Comparison of ENCODE assay signal across 9 cellular contexts in the genomic region with DNA sequence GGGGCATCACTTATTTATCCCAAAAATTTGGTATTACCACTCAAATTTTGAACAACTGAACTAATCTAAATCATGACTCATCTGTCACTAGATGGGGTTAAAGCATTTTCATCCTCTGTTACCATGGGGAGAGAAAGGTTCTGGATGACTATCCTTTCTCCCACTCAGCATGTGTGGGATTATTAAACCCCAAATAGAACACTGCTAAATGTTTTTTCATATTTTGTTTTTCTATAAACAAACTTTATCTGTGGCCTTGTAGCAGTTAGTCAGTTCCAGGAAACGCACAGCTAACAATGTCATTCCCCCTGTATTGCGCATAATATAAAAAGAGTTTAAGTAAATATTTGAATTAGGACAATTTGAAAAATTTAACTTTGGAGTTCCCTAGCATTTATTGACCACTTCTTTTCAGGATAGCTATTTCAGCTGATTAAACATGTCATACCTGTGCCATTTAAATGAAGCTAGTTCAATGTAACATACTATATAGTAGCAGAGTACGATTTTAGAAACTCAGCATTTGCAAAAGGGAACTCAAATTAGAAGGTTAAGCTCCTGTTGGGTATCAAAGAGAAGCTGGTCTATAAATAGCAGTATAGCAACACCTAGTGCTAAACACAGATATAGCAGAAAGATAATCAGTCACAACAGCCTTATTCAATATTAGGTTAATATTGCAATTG. TPM values are rescaled to one million over a fixed set of nuclear protein-coding genes. Genes with fewer than 3 reads are reported as not detected.
A peak's percentile ranks its signal among the peaks of the same experiment; 100 is the strongest.
DNase-seq lines count a peak whose midpoint lies in the region; ATAC-seq, FAIRE-seq and TF ChIP-seq lines count a peak whose summit lies in the region.
"Had no signal": no experiment of that assay in that cellular context is flagged by ENCODE, and none has a peak within 500 bp of the region (broad histone marks: within the 10 kb centered on the region; RNA-seq: fewer than 3 reads in every experiment).

No MANE protein-coding gene starts in this region.

- H3K4me1 ChIP-seq in GM23338 (ENCODE audit: insufficient read depth): 0 out of 2 replicates have a peak, but pooled peaks cover 3% of the 10 kb centered on the region

- H3K27me3 ChIP-seq in GM23338 (ENCODE audit: insufficient read depth): no peaks in the 10 kb centered on the region

- H3K4me3 Mint-ChIP-seq in GM23338 (no peak overlapping the region), glutamatergic neuron (ENCODE audit: unreplicated experiment) (no peak overlapping the region)

- no peak overlapping the region for H3K4me3 ChIP-seq in GM23338

- intact Hi-C loops in posterior cingulate gyrus (cut with DNase I): loop anchor here (5.0 to 10.0 kb wide), 4 partner anchors 57 to 879 kb away; no protein-coding TSS in a partner anchor

- DNase-seq in DMS153 (lab: John Stamatoyannopoulos, UW) (peak; percentile 32), GM23338 (ENCODE audit: low spot score) (peak; percentile 42), NCI-H526 treated with DMSO at 0.1 percent for 48 hours (lab: John Stamatoyannopoulos, UW) (peak; percentile 81), pons (ENCODE audit: low spot score) (peak; percentile 74), posterior cingulate gyrus (no peak), glutamatergic neuron (no peak)
- no peak for DNase-seq in stimulated activated CD8-positive, alpha-beta memory T cell treated with anti-CD3 and anti-CD28 coated beads, Interleukin-4, amount 100 ng/mL, for 48 hours

- H3K79me2 ChIP-seq in GM23338 (replicated peaks; ENCODE audit: insufficient read depth): no peaks in the 10 kb centered on the region

- H3K36me3 ChIP-seq in GM23338 (ENCODE audit: insufficient read depth): no peaks in the 10 kb centered on the region

- H3K36me3 Mint-ChIP-seq in GM23338 (ENCODE audit: low read depth): no peaks in the 10 kb centered on the region
- H3K36me3 Mint-ChIP-seq in glutamatergic neuron (ENCODE audit: unreplicated experiment): no peaks in the 10 kb centered on the region

- H3K27ac Mint-ChIP-seq in GM23338 (no peak overlapping the region), glutamatergic neuron (ENCODE audit: unreplicated experiment) (no peak overlapping the region)

- H3K9me3 Mint-ChIP-seq in GM23338: no peaks in the 10 kb centered on the region
- H3K9me3 Mint-ChIP-seq in glutamatergic neuron (ENCODE audit: unreplicated experiment): peaks cover 8% of the 10 kb centered on the region

- H3K9me2 ChIP-seq in GM23338 (ENCODE audit: insufficient read depth): no peaks in the 10 kb centered on the region

- no peaks in the 10 kb centered on the region for H4K20me1 ChIP-seq in GM23338 (replicated peaks; ENCODE audit: insufficient read depth)

- no peaks in the 10 kb centered on the region for H3F3A ChIP-seq in GM23338 (replicated peaks; ENCODE audit: low read depth)

- TF ChIP-seq CTCF in GM23338 (conservative IDR thresholded peaks at IDR 0.05; ENCODE audit: low read depth in 2 of 2): peak; percentile 51 to 64
- no peak for TF ChIP-seq CTCF in glutamatergic neuron (IDR thresholded peaks at IDR 0.05; ENCODE audit: partially characterized antibody, unreplicated experiment)

- H3K4me1 Mint-ChIP-seq in GM23338 (peaks cover 16% of the 10 kb centered on the region), glutamatergic neuron (ENCODE audit: low read depth, unreplicated experiment) (peaks cover 26% of the 10 kb centered on the region)

- no peak for ATAC-seq in GM23338

- no peak overlapping the region for H3K27ac ChIP-seq in GM23338 (ENCODE audit: low read depth)

- FAIRE-seq in endometrium (lab: Jason Lieb, UNC): peak; percentile 21

- no peaks in the 10 kb centered on the region for H3K27me3 Mint-ChIP-seq in GM23338 (ENCODE audit: insufficient read depth, low read depth, poor library complexity)
- H3K27me3 Mint-ChIP-seq in glutamatergic neuron (ENCODE audit: unreplicated experiment): peaks cover 11% of the 10 kb centered on the region

- no peak overlapping the region for H3K4me2 ChIP-seq in GM23338

- H2AFZ ChIP-seq in GM23338: no peak overlapping the region

TF ChIP-seq in GM23338, 12 proteins besides CTCF, POLR2A, EP300 and RAD21 (continues in another document):
- TF ChIP-seq ZNF462 (CRISPR knock-in tag; IDR thresholded peaks at IDR 0.05) (no peak), ZNF114 (CRISPR knock-in tag; IDR thresholded peaks at IDR 0.05) (no peak)
- TF ChIP-seq, protein P1, sequence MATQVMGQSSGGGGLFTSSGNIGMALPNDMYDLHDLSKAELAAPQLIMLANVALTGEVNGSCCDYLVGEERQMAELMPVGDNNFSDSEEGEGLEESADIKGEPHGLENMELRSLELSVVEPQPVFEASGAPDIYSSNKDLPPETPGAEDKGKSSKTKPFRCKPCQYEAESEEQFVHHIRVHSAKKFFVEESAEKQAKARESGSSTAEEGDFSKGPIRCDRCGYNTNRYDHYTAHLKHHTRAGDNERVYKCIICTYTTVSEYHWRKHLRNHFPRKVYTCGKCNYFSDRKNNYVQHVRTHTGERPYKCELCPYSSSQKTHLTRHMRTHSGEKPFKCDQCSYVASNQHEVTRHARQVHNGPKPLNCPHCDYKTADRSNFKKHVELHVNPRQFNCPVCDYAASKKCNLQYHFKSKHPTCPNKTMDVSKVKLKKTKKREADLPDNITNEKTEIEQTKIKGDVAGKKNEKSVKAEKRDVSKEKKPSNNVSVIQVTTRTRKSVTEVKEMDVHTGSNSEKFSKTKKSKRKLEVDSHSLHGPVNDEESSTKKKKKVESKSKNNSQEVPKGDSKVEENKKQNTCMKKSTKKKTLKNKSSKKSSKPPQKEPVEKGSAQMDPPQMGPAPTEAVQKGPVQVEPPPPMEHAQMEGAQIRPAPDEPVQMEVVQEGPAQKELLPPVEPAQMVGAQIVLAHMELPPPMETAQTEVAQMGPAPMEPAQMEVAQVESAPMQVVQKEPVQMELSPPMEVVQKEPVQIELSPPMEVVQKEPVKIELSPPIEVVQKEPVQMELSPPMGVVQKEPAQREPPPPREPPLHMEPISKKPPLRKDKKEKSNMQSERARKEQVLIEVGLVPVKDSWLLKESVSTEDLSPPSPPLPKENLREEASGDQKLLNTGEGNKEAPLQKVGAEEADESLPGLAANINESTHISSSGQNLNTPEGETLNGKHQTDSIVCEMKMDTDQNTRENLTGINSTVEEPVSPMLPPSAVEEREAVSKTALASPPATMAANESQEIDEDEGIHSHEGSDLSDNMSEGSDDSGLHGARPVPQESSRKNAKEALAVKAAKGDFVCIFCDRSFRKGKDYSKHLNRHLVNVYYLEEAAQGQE (IDR thresholded peaks at IDR 0.05; ENCODE audit: unreplicated experiment): no peak

RNA-seq across cellular contexts. Expression of gene TMEM212, which starts 9.2 kb away (rescaled TPM):
- total RNA-seq in GM23338 (2014; rRNA removed; shearing (Covaris generic)): not detected in 2 replicates
- polyA plus RNA-seq in GM23338 (2016; fragmentation: Nextera tagmentation; extraction: Ambion mirVana): not detected in 2 replicates
- not detected for total RNA-seq in glutamatergic neuron (ENCODE audit: unreplicated experiment)
- total RNA-seq: mononuclear cell had no signal

RNA-seq across cellular contexts. Expression of gene PLD1, which starts 23.6 kb away (rescaled TPM):
- 2.2 and 6.7 TPM in 2 replicates for total RNA-seq in GM23338 (2014; rRNA removed; shearing (Covaris generic))
- 1.4 and 2.0 TPM in 2 replicates for polyA plus RNA-seq in GM23338 (2016; fragmentation: Nextera tagmentation; extraction: Ambion mirVana)
- 0.61 TPM for total RNA-seq in glutamatergic neuron (ENCODE audit: unreplicated experiment)

Comparison
In these comparisons a context has a peak if more than half of its experiments do, and no peak if none do; other contexts are left out.
1. DNase-seq: peak in DMS153 (single experiment), GM23338 (single experiment), NCI-H526 treated with DMSO at 0.1 percent for 48 hours (single experiment) and pons (single experiment); none in posterior cingulate gyrus (0 of 10), stimulated activated CD8-positive, alpha-beta memory T cell treated with anti-CD3 and anti-CD28 coated beads, Interleukin-4, amount 100 ng/mL, for 48 hours (single experiment) and glutamatergic neuron (single experiment).